In the genomic region with DNA sequence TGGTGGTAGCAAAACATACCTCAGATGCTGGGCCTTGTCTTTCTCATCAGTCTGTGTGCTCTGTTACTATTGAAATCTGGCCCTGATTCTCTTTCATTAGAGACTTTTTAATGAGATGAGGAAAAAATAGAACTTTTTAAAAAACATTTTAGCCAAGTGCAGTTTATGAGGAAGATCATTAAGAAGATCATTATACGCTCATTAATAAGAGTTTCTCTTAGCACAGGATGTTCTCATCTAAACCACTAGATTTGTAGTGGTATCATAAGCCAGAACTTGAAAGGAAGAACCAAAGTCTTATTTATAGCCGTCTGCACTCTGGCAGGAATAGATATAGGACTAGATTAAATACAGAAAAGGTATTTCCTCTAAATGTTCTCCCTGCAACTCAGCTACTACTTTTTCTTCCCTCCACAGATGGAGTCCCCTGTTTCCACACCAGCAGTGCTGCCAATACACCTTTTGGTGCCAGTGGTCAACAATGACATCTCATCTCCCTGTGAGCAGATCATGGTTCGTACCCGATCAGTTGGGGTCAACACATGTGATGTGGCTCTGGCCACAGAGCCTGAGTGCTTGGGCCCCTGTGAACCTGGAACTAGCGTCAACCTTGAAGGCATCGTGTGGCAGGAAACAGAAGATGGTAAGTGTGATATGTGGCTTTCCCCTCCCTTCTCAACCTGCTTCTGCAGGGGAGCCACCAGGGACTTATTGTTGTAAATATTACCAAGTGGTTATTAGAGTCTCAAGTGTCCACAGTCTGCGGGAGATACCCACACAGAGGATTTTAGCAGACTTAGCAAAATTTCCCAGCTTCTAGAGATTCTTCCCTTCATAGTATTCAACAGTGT, we compare ENCODE assay signal across 8 cellular contexts.
A peak's percentile ranks its signal among the peaks of the same experiment; 100 is the strongest.
DNase-seq lines count a peak whose midpoint lies in the region; ATAC-seq and TF ChIP-seq lines count a peak whose summit lies in the region.

No MANE protein-coding gene starts in this region.

- peak; percentile 76 to 84 (median 81) for DNase-seq in CD4-positive, alpha-beta memory T cell
- DNase-seq in UCSD-AML1 (lab: John Stamatoyannopoulos, UW; ENCODE audit: unreplicated experiment) (peak; percentile 50), uterus (no peak), HT-29 (ENCODE audit: low spot score) (no peak), COR-L47 (lab: John Stamatoyannopoulos, UW) (no peak), chondrocyte (ENCODE audit: low spot score) (no peak)
- peak; percentile 27 for DNase-seq in effector CD4-positive, alpha-beta T cell

- H3K4me3 ChIP-seq in CD4-positive, alpha-beta memory T cell (ENCODE audit: low read length in 2 of 2), result peak overlapping the region in 1 of 2 donors; percentile 48
- H3K4me3 ChIP-seq in uterus, result no peak overlapping the region

- H3K36me3 Mint-ChIP-seq in CD4-positive, alpha-beta memory T cell, result peaks cover 0 to 2% of the 10 kb centered on the region in 2 donors
- peaks cover 4% of the 10 kb centered on the region for H3K36me3 Mint-ChIP-seq in chondrocyte (ENCODE audit: low read depth)

- H3K27ac ChIP-seq in CD4-positive, alpha-beta memory T cell (ENCODE audit: low read depth, low read length), result peak overlapping the region; percentile 34
- peak overlapping the region; percentile 13 to 14 for H3K27ac ChIP-seq in uterus

- POLR2A ChIA-PET in CD4-positive, alpha-beta memory T cell (lab: Charles Lee; ENCODE audit: partially characterized antibody), result interaction anchor here (1.0 to 2.0 kb wide), 9 partner anchors 12 to 192 kb away, joined by 3 to 12 read pairs (median 9); no protein-coding TSS in a partner anchor

- H3K27me3 Mint-ChIP-seq in CD4-positive, alpha-beta memory T cell, result no peaks in the 10 kb centered on the region
- no peaks in the 10 kb centered on the region for H3K27me3 Mint-ChIP-seq in chondrocyte (ENCODE audit: low read depth)

- peak; percentile 80 for ATAC-seq in GM21737 (IDR thresholded peaks at IDR 0.05; ENCODE audit: unreplicated experiment)

- H3K36me3 ChIP-seq in CD4-positive, alpha-beta memory T cell (ENCODE audit: insufficient read depth, low read length), result no peaks in the 10 kb centered on the region
- H3K36me3 ChIP-seq in uterus, result no peaks in the 10 kb centered on the region

- CTCF ChIA-PET in CD4-positive, alpha-beta memory T cell (lab: Charles Lee; ENCODE audit: partially characterized antibody), result interaction anchor here (1.1 to 1.2 kb wide), 3 partner anchors 12 to 31 kb away, joined by 3 to 5 read pairs (median 4); no protein-coding TSS in a partner anchor

- TF ChIP-seq CTCF in uterus (IDR thresholded peaks at IDR 0.05) (no peak), chondrocyte (IDR thresholded peaks at IDR 0.05) (no peak)

- H3K4me1 Mint-ChIP-seq in CD4-positive, alpha-beta memory T cell, result peaks cover 66 to 94% (median 84%) of the 10 kb centered on the region in 4 donors
- H3K4me1 Mint-ChIP-seq in chondrocyte (ENCODE audit: low read depth), result peaks cover 32% of the 10 kb centered on the region

- no peaks in the 10 kb centered on the region for H3K9me3 ChIP-seq in CD4-positive, alpha-beta memory T cell (ENCODE audit: control insufficient read depth in 1 of 2, low read length in 2 of 2)
- H3K9me3 ChIP-seq in uterus, result no peaks in the 10 kb centered on the region

- peak overlapping the region; percentile 66 to 85 (median 77) for H3K4me3 Mint-ChIP-seq in CD4-positive, alpha-beta memory T cell
- H3K4me3 Mint-ChIP-seq in chondrocyte (ENCODE audit: unreplicated experiment), result no peak overlapping the region

- H3K27ac Mint-ChIP-seq in CD4-positive, alpha-beta memory T cell, result peak overlapping the region; percentile 83 to 96 (median 93)
- H3K27ac Mint-ChIP-seq in chondrocyte (ENCODE audit: unreplicated experiment), result no peak overlapping the region

- TF ChIP-seq POLR2A in uterus (IDR thresholded peaks at IDR 0.05), result no peak

- H3K27me3 ChIP-seq in CD4-positive, alpha-beta memory T cell (ENCODE audit: insufficient read depth, low read length), result no peaks in the 10 kb centered on the region
- no peaks in the 10 kb centered on the region for H3K27me3 ChIP-seq in uterus

- peaks cover 96% of the 10 kb centered on the region for H3K4me1 ChIP-seq in CD4-positive, alpha-beta memory T cell (ENCODE audit: insufficient read depth, low read length)
- peaks cover 0 to 11% of the 10 kb centered on the region in 2 donors for H3K4me1 ChIP-seq in uterus

- peaks cover 0 to 4% (median 0%) of the 10 kb centered on the region in 8 donors for H3K9me3 Mint-ChIP-seq in CD4-positive, alpha-beta memory T cell
- H3K9me3 Mint-ChIP-seq in chondrocyte (ENCODE audit: low read depth), result no peaks in the 10 kb centered on the region

- intact Hi-C loops in CD4-positive, alpha-beta memory T cell (cut with micrococcal nuclease), result loop anchor here (1.0 to 2.0 kb wide), 5 partner anchors 12 to 192 kb away; no protein-coding TSS in a partner anchor
- intact Hi-C loops in uterus (cut with DNase I; ENCODE audit: low total_unique reads), result no loop called here

Comparison
In these comparisons a context has a peak if more than half of its experiments do, and no peak if none do; other contexts are left out.
1. DNase-seq: peak in CD4-positive, alpha-beta memory T cell (5 of 5), UCSD-AML1 (single experiment) and effector CD4-positive, alpha-beta T cell (single experiment); none in uterus (0 of 2), HT-29 (single experiment), COR-L47 (single experiment) and chondrocyte (single experiment).